ENCODE assay signal across 15 cellular contexts in genomic region chr1:2355408-2356261, GRCh38.
"Had no signal": no experiment of that assay in that cellular context is flagged by ENCODE, and none has a peak within 500 bp of the region (broad histone marks: within the 10 kb centered on the region; RNA-seq: fewer than 3 reads in every experiment).

No MANE protein-coding gene starts in this region.

- H3K9me3 ChIP-seq: adrenal gland, body of pancreas, prostate gland, SK-N-SH, tibial artery, uterus had no signal

- H3K27ac Mint-ChIP-seq: activated CD4-positive, alpha-beta T cell treated with anti-CD3 and anti-CD28 coated beads, Interleukin-2, amount 10 ng/mL, durations not matched to agents 24 days and 14 days; activated naive CD4-positive, alpha-beta T cell treated with anti-CD3 and anti-CD28 coated beads, Interleukin-2, amount 10 ng/mL, durations not matched to agents 7 days and 5 days; activated T-helper 2 cell treated with anti-CD3 and anti-CD28 coated beads, Interferon-gamma antibody, Interleukin-2, Interleukin-4, amounts not matched to agents 10 μg/mL and 5 μg/mL and 100 μg/mL, durations not matched to agents 14 hours and 24 hours and 36 hours; WTC11 had no signal

- H3K9me3 Mint-ChIP-seq: activated CD4-positive, alpha-beta T cell treated with anti-CD3 and anti-CD28 coated beads, Interleukin-2, amount 10 ng/mL, durations not matched to agents 24 days and 14 days; activated naive CD4-positive, alpha-beta T cell treated with anti-CD3 and anti-CD28 coated beads, Interleukin-2, amount 10 ng/mL, durations not matched to agents 7 days and 5 days; activated T-helper 2 cell treated with anti-CD3 and anti-CD28 coated beads, Interferon-gamma antibody, Interleukin-2, Interleukin-4, amounts not matched to agents 10 μg/mL and 5 μg/mL and 100 μg/mL, durations not matched to agents 14 hours and 24 hours and 36 hours; central memory CD8-positive, alpha-beta T cell; WTC11 had no signal

- H3K36me3 ChIP-seq: adrenal gland, prostate gland, uterus had no signal

- H3K27ac ChIP-seq: adrenal gland, body of pancreas, prostate gland, tibial artery, uterus had no signal

- H3K9ac ChIP-seq: SK-N-SH had no signal

- H3K36me3 Mint-ChIP-seq: activated naive CD4-positive, alpha-beta T cell treated with anti-CD3 and anti-CD28 coated beads, Interleukin-2, amount 10 ng/mL, durations not matched to agents 7 days and 5 days; WTC11 had no signal

- H3K4me3 ChIP-seq: adrenal gland, body of pancreas, prostate gland, tibial artery, uterus had no signal

- H3K4me1 ChIP-seq: adrenal gland, body of pancreas, uterus had no signal

- H3K4me3 Mint-ChIP-seq: activated CD4-positive, alpha-beta T cell treated with anti-CD3 and anti-CD28 coated beads, Interleukin-2, amount 10 ng/mL, durations not matched to agents 24 days and 14 days; activated naive CD4-positive, alpha-beta T cell treated with anti-CD3 and anti-CD28 coated beads, Interleukin-2, amount 10 ng/mL, durations not matched to agents 7 days and 5 days; central memory CD8-positive, alpha-beta T cell; WTC11 had no signal

- H3K4me1 Mint-ChIP-seq: activated CD4-positive, alpha-beta T cell treated with anti-CD3 and anti-CD28 coated beads, Interleukin-2, amount 10 ng/mL, durations not matched to agents 24 days and 14 days; activated naive CD4-positive, alpha-beta T cell treated with anti-CD3 and anti-CD28 coated beads, Interleukin-2, amount 10 ng/mL, durations not matched to agents 7 days and 5 days; central memory CD8-positive, alpha-beta T cell; WTC11 had no signal

- H3K27me3 ChIP-seq: adrenal gland, body of pancreas, tibial artery, uterus had no signal

- H3K27me3 Mint-ChIP-seq: activated CD4-positive, alpha-beta T cell treated with anti-CD3 and anti-CD28 coated beads, Interleukin-2, amount 10 ng/mL, durations not matched to agents 24 days and 14 days; central memory CD8-positive, alpha-beta T cell had no signal

- DNase-seq: activated CD4-positive, alpha-beta T cell treated with anti-CD3 and anti-CD28 coated beads, Interleukin-2, amount 10 ng/mL, durations not matched to agents 24 days and 14 days; activated naive CD4-positive, alpha-beta T cell treated with anti-CD3 and anti-CD28 coated beads, Interleukin-2, amount 10 ng/mL, durations not matched to agents 7 days and 5 days; activated T-cell treated with anti-CD3 and anti-CD28 coated beads for 4 hours; adrenal gland; body of pancreas; effector memory CD4-positive, alpha-beta T cell; nucleus accumbens; SK-N-SH; stimulated activated CD4-positive, alpha-beta T cell treated with anti-CD3 and anti-CD28 coated beads, Interleukin-4, amount 100 ng/mL, for 4 hours; uterus had no signal

- H3K4me2 ChIP-seq: SK-N-SH had no signal

- H3K9me2 ChIP-seq: SK-N-SH had no signal

- ATAC-seq: body of pancreas, WTC11 had no signal
